In the genomic region with DNA sequence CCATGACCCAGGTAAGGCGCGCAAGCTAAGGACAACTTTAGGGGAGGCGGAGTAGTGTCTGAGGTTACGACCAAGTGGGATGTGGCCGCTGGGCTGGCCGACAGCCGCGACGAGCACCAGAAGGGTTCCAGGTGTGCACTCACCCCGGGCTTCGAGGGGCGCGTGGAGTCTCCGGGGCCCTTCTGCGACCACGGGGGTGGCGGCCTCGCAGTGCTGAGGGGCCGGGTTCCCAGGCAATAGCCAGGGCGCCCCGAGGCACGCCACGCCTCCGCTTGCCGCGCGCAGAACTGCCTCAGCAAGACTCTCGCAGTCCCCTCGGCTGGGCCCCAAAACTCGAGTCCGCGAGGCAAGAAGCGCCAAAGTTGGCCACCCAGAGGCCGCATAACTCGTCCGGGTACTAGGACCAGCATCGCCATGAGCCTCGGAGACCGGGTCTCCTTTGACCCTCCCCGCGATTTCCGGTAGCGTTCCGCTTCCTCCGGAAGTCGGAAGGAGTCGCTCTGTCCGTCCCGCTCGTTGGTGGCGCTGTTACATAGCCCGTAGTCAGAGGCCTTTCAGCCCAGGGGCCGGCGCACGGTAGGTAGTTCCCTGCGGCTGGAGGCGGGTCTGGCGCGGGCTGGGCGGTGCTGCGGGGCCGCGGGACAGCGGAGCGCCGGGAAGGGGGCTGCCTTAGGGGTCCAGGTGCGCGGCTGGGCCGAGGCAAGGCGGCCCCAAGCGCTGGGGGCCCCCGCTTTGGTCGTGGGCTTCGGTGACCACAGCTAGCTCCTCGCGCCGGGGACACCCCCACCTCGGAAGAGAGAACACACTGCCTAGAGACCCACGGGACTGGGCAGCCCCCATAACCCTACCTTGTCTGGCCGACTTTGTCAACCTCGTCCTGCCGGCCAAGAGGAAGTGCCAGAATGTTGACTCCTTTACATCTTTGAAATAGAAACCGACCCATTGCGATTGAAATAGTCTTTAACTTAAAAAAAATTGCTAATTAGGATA, we compare ENCODE assay signal across 8 cellular contexts. TPM values are rescaled to one million over a fixed set of nuclear protein-coding genes. Genes with fewer than 3 reads are reported as not detected.
DNase-seq lines count a peak whose midpoint lies in the region; ATAC-seq and TF ChIP-seq lines count a peak whose summit lies in the region.

TSS of gene ADPRM (plus strand) at position 503 of the 990 bp plus-strand sequence. CDS start 7,333 bp downstream, outside the sequence.
TSS of gene SCO1 (minus strand) at position 442 of the 990 bp plus-strand sequence. CDS start at position 416, 26 bp downstream.

- intact Hi-C loops in OCI-LY7 (cut with micrococcal nuclease; ENCODE audit: unreplicated experiment) = no loop called here

- H3K4me3 ChIP-seq in OCI-LY7 (ENCODE audit: low read depth, low read length, poor library complexity, severe bottlenecking) (peak within 1 kb of the TSS; percentile 95), epithelial cell of esophagus (ENCODE audit: low read length) (peak within 1 kb of the TSS; percentile 84), mononuclear cell (ENCODE audit: low read length) (peak within 1 kb of the TSS; percentile 78)

- H2AFZ ChIP-seq in OCI-LY7 (ENCODE audit: low read length) = peak within 1 kb of the TSS; percentile 86

- no peaks in the 10 kb centered on the region for H3K9me2 ChIP-seq in OCI-LY7 (ENCODE audit: insufficient read depth, low read length)

- peak; percentile 85 for DNase-seq in DMS114 treated with DMSO at 0.1 percent for 48 hours (lab: John Stamatoyannopoulos, UW; ENCODE audit: unreplicated experiment)
- peak; percentile 69 for DNase-seq in HuH-7 (ENCODE audit: low spot score)
- DNase-seq in OCI-LY7 (ENCODE audit: low spot score) = peak; percentile 95
- DNase-seq in activated T-cell treated with anti-CD3 and anti-CD28 coated beads for 4 hours = peak; percentile 84
- DNase-seq in epithelial cell of esophagus (ENCODE audit: low read depth) = peak; percentile 95
- DNase-seq in stimulated activated CD8-positive, alpha-beta memory T cell treated with anti-CD3 and anti-CD28 coated beads, Interleukin-4, amount 100 ng/mL, for 1 hour (ENCODE audit: low read depth in 2 of 2, low spot score in 1 of 2) = peak; percentile 76 to 83

- H3K36me3 ChIP-seq in OCI-LY7 (ENCODE audit: insufficient read depth, low read length) = peaks cover 32% of the 10 kb centered on the region

- CTCF ChIA-PET in OCI-LY7 (lab: Charles Lee; ENCODE audit: unreplicated experiment) = no interaction called here

- peak; percentile 94 for ATAC-seq in GM21515 (IDR thresholded peaks at IDR 0.05; ENCODE audit: unreplicated experiment)

- H3K9me3 ChIP-seq in OCI-LY7 (ENCODE audit: low read length) = no peaks in the 10 kb centered on the region
- no peaks in the 10 kb centered on the region for H3K9me3 ChIP-seq in mononuclear cell (ENCODE audit: low read depth, low read length)

- H3K4me1 ChIP-seq in OCI-LY7 (ENCODE audit: insufficient read depth, low read length, poor library complexity, severe bottlenecking) (peaks cover 27% of the 10 kb centered on the region), mononuclear cell (ENCODE audit: insufficient read depth, low read length) (peaks cover 44% of the 10 kb centered on the region)

- H3K27me3 ChIP-seq in mononuclear cell (ENCODE audit: insufficient read depth, low read length) = no peaks in the 10 kb centered on the region

- H3K27ac ChIP-seq in OCI-LY7 (ENCODE audit: low read depth, low read length, poor library complexity, severe bottlenecking) = peak within 1 kb of the TSS; percentile 75

- POLR2A ChIA-PET in OCI-LY7 (lab: Charles Lee) = no interaction called here

- peaks cover 64% of the 10 kb centered on the region for H3K79me2 ChIP-seq in OCI-LY7 (ENCODE audit: insufficient read depth, low read depth, low read length)

- TF ChIP-seq CTCF in OCI-LY7 (conservative IDR thresholded peaks at IDR 0.05; ENCODE audit: low read length) (peak; percentile 49), epithelial cell of esophagus (IDR thresholded peaks at IDR 0.05; ENCODE audit: insufficient read depth, low read depth, low read length, missing control alignments) (peak; percentile 51)

- peak within 1 kb of the TSS; percentile 88 for H3K4me2 ChIP-seq in OCI-LY7 (ENCODE audit: low read length)

- H4K20me1 ChIP-seq in OCI-LY7 (ENCODE audit: insufficient read depth, low read length) = peaks cover 16% of the 10 kb centered on the region; the same call in 1 of the 2 replicates

- BruUV-seq in OCI-LY7 (replicated peaks; lab: Mats Ljungman, UMichigan) = no TSS peak

RNA-seq across cellular contexts. Expression of gene ADPRM, which starts in this region (rescaled TPM):
- total RNA-seq in OCI-LY7 (2014; rRNA removed; shearing (Covaris generic)) = 5.3 and 5.5 TPM in 2 replicates
- total RNA-seq in OCI-LY7 (2022) = 6.5 and 7.0 TPM in 2 replicates
- total RNA-seq in mononuclear cell = 76.7 TPM

RNA-seq across cellular contexts. Expression of gene SCO1, which starts in this region (rescaled TPM):
- 37.5 and 44.4 TPM in 2 replicates for total RNA-seq in OCI-LY7 (2014; rRNA removed; shearing (Covaris generic))
- 31.0 and 32.2 TPM in 2 replicates for total RNA-seq in OCI-LY7 (2022)
- total RNA-seq in mononuclear cell = 17.1 TPM

Comparison
In these comparisons a context has a peak if more than half of its experiments do, and no peak if none do; other contexts are left out.
1. Peak in every context shown above with its lines: DNase-seq, ATAC-seq, H3K4me3 ChIP-seq and H3K27ac ChIP-seq.